Comparison of ENCODE assay signal across 11 cellular contexts in genomic region chr2:14303366-14304115, GRCh38.
DNase-seq lines count a peak whose midpoint lies in the region; ATAC-seq and TF ChIP-seq lines count a peak whose summit lies in the region.
"Had no signal": no experiment of that assay in that cellular context is flagged by ENCODE, and none has a peak within 500 bp of the region (broad histone marks: within the 10 kb centered on the region; RNA-seq: fewer than 3 reads in every experiment).

No MANE protein-coding gene starts in this region.

- 86 to 88% methylated on average over 3 of the region's 3 CpGs for WGBS in lower leg skin, 2 donors

- DNase-seq in epithelial cell of esophagus (ENCODE audit: low read depth) = peak; percentile 62
- no peak for DNase-seq in lower leg skin (ENCODE audit: low spot score in 2 of 2)
- no peak for DNase-seq in D341Med (ENCODE audit: low spot score)
- no peak for DNase-seq in activated CD4-positive, alpha-beta T cell treated with anti-CD3 and anti-CD28 coated beads for 4 hours
- no peak for DNase-seq in GM19240 (ENCODE audit: insufficient read length, low spot score)
- DNase-seq: NCI-H69; stimulated activated CD4-positive, alpha-beta T cell treated with anti-CD3 and anti-CD28 coated beads, Interleukin-4, amount 100 ng/mL, for 4 hours; T1000 had no signal

- TF ChIP-seq CTCF in epithelial cell of esophagus (IDR thresholded peaks at IDR 0.05; ENCODE audit: insufficient read depth, low read depth, low read length, missing control alignments) = no peak
- TF ChIP-seq CTCF in lower leg skin (IDR thresholded peaks at IDR 0.05) = no peak

- no peak for TF ChIP-seq POLR2A in lower leg skin (IDR thresholded peaks at IDR 0.05)

- ATAC-seq in GM19035 (IDR thresholded peaks at IDR 0.05; ENCODE audit: unreplicated experiment) = peak; percentile 83
- peak; percentile 86 for ATAC-seq in HG02610 (IDR thresholded peaks at IDR 0.05; ENCODE audit: unreplicated experiment)
- ATAC-seq in HG03378 (IDR thresholded peaks at IDR 0.05; ENCODE audit: unreplicated experiment) = peak; percentile 93

- intact Hi-C loops in lower leg skin (cut with DNase I; ENCODE audit: low total_unique reads) = no loop called here

- H3K4me3 ChIP-seq in epithelial cell of esophagus (ENCODE audit: low read length) (no peak overlapping the region), lower leg skin (ENCODE audit: low read depth, poor library complexity, severe bottlenecking) (no peak overlapping the region)
